ENCODE assay signal across 1 cellular context in the genomic region with DNA sequence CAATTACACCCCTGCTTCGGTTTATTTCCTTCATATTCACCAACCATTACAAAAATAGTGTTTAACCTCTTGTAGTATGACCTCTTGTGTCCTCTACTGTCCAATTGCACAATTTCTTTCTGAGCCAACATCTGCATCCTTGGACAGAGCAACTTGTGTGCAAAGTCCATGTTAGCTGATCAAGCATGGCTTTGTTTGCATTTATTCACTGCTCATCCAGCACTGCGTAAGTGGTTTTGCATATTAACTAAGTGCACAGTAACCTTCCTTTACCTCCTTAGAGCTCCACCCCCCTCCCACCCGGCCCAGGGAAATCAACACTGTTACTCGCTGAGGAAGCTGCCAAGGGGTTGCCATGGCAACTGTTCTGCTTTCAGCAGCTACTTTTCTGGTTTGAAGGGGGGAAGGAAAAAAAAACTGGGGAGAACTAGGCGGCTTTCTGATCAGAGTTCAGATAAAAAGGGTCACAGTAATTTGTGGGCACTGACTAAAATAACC.
A peak's percentile ranks its signal among the peaks of the same experiment; 100 is the strongest.
TF ChIP-seq lines count a peak whose summit lies in the region.

No MANE protein-coding gene starts in this region.

TF ChIP-seq in HepG2, 621 proteins besides CTCF, POLR2A, EP300 and RAD21 (continued from another document and continues in another):
- TF ChIP-seq, protein P1, sequence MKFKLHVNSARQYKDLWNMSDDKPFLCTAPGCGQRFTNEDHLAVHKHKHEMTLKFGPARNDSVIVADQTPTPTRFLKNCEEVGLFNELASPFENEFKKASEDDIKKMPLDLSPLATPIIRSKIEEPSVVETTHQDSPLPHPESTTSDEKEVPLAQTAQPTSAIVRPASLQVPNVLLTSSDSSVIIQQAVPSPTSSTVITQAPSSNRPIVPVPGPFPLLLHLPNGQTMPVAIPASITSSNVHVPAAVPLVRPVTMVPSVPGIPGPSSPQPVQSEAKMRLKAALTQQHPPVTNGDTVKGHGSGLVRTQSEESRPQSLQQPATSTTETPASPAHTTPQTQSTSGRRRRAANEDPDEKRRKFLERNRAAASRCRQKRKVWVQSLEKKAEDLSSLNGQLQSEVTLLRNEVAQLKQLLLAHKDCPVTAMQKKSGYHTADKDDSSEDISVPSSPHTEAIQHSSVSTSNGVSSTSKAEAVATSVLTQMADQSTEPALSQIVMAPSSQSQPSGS (CRISPR knock-in tag; IDR thresholded peaks at IDR 0.05): peak; percentile 67
- TF ChIP-seq ARID5B (CRISPR knock-in tag; IDR thresholded peaks at IDR 0.05) (peak; percentile 97), NR2F2 (IDR thresholded peaks at IDR 0.05; ENCODE audit: borderline replicate concordance, low read depth) (peak; percentile 55), PHF21A (CRISPR knock-in tag; IDR thresholded peaks at IDR 0.05) (no peak), SP140L (CRISPR knock-in tag; IDR thresholded peaks at IDR 0.05; ENCODE audit: borderline replicate concordance) (no peak), RNF2 (conservative IDR thresholded peaks at IDR 0.05; ENCODE audit: low read depth) (no peak), KDM6A (CRISPR knock-in tag; IDR thresholded peaks at IDR 0.05; ENCODE audit: low read depth) (peak; percentile 50; the same call in 1 of the 2 replicates), NFE2 (CRISPR knock-in tag; IDR thresholded peaks at IDR 0.05) (no peak), TGIF2 (CRISPR knock-in tag; IDR thresholded peaks at IDR 0.05) (no peak), PHF20 (CRISPR knock-in tag; IDR thresholded peaks at IDR 0.05) (no peak), DPF2 (CRISPR knock-in tag; IDR thresholded peaks at IDR 0.05; ENCODE audit: borderline replicate concordance, low read depth) (peak; percentile 85), ONECUT2 (CRISPR knock-in tag; IDR thresholded peaks at IDR 0.05) (0 out of 2 replicates have a peak, but pooled peaks have one; percentile 15), GZF1 (CRISPR knock-in tag; IDR thresholded peaks at IDR 0.05) (no peak), ISX (CRISPR knock-in tag; conservative IDR thresholded peaks at IDR 0.05) (no peak), ZSCAN30 (CRISPR knock-in tag; IDR thresholded peaks at IDR 0.05) (no peak), ZMYM2 (CRISPR knock-in tag; IDR thresholded peaks at IDR 0.05) (peak; percentile 73; the same call in 1 of the 2 replicates), ASH2L (IDR thresholded peaks at IDR 0.05; ENCODE audit: insufficient read length, low read depth, low read length) (peak; percentile 47), PHB2 (IDR thresholded peaks at IDR 0.05; ENCODE audit: partially characterized antibody) (no peak), KLF13 (CRISPR knock-in tag; IDR thresholded peaks at IDR 0.05) (no peak), SETDB1 (CRISPR knock-in tag; IDR thresholded peaks at IDR 0.05; ENCODE audit: borderline replicate concordance) (no peak), ATM (IDR thresholded peaks at IDR 0.05; ENCODE audit: borderline replicate concordance) (no peak), MAFF (IDR thresholded peaks at IDR 0.05; ENCODE audit: low read depth, low read length) (peak; percentile 33; the same call in 1 of the 2 replicates), SAP130 (CRISPR knock-in tag; IDR thresholded peaks at IDR 0.05; ENCODE audit: low read depth) (peak; percentile 61; the same call in 1 of the 2 replicates), SP1 (IDR thresholded peaks at IDR 0.05) (no peak), SP1 (CRISPR knock-in tag; IDR thresholded peaks at IDR 0.05) (no peak), HCFC1 (IDR thresholded peaks at IDR 0.05; ENCODE audit: low read depth, low read length) (no peak), ZNF136 (CRISPR knock-in tag; IDR thresholded peaks at IDR 0.05; ENCODE audit: low read depth) (no peak), KDM1A (CRISPR knock-in tag; IDR thresholded peaks at IDR 0.05) (peak; percentile 85; the same call in 1 of the 2 replicates), ZNF879 (CRISPR knock-in tag; IDR thresholded peaks at IDR 0.05) (no peak), ZBTB14 (CRISPR knock-in tag; IDR thresholded peaks at IDR 0.05) (no peak), ZBTB1 (CRISPR knock-in tag; IDR thresholded peaks at IDR 0.05; ENCODE audit: borderline replicate concordance) (no peak), RELA (CRISPR knock-in tag; IDR thresholded peaks at IDR 0.05) (no peak), CEBPB (IDR thresholded peaks at IDR 0.05; ENCODE audit: borderline replicate concordance, low read depth, low read length) (peak; percentile 98), ZSCAN9 (CRISPR knock-in tag; IDR thresholded peaks at IDR 0.05; ENCODE audit: borderline replicate concordance) (0 out of 2 replicates have a peak, but pooled peaks have one; percentile 30), ZNF619 (CRISPR knock-in tag; IDR thresholded peaks at IDR 0.05) (no peak), KAT8 (CRISPR knock-in tag; IDR thresholded peaks at IDR 0.05) (peak; percentile 43; the same call in 1 of the 2 replicates), ZFP41 (CRISPR knock-in tag; IDR thresholded peaks at IDR 0.05; ENCODE audit: borderline replicate concordance) (no peak), ZNF292 (CRISPR knock-in tag; IDR thresholded peaks at IDR 0.05; ENCODE audit: borderline replicate concordance, low read depth) (no peak), SIX1 (CRISPR knock-in tag; IDR thresholded peaks at IDR 0.05; ENCODE audit: borderline replicate concordance) (peak; percentile 32; the same call in 1 of the 2 replicates), TCF7L2 (IDR thresholded peaks at IDR 0.05; ENCODE audit: low read depth, low read length) (no peak), DNMT3B (CRISPR knock-in tag; conservative IDR thresholded peaks at IDR 0.05) (no peak), PPARG (CRISPR knock-in tag; conservative IDR thresholded peaks at IDR 0.05) (peak; percentile 53; the same call in 1 of the 2 replicates), ZBTB21 (CRISPR knock-in tag; IDR thresholded peaks at IDR 0.05) (no peak), ZNF326 (CRISPR knock-in tag; IDR thresholded peaks at IDR 0.05; ENCODE audit: borderline replicate concordance) (no peak), PITX1 (CRISPR knock-in tag; IDR thresholded peaks at IDR 0.05) (no peak)
- TF ChIP-seq, protein P2, sequence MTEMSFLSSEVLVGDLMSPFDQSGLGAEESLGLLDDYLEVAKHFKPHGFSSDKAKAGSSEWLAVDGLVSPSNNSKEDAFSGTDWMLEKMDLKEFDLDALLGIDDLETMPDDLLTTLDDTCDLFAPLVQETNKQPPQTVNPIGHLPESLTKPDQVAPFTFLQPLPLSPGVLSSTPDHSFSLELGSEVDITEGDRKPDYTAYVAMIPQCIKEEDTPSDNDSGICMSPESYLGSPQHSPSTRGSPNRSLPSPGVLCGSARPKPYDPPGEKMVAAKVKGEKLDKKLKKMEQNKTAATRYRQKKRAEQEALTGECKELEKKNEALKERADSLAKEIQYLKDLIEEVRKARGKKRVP (CRISPR knock-in tag; IDR thresholded peaks at IDR 0.05): peak in 1 of 2 experiments; percentile 85; a peak in 2 of 4 replicates
- TF ChIP-seq, protein P3, sequence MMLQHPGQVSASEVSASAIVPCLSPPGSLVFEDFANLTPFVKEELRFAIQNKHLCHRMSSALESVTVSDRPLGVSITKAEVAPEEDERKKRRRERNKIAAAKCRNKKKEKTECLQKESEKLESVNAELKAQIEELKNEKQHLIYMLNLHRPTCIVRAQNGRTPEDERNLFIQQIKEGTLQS (CRISPR knock-in tag; IDR thresholded peaks at IDR 0.05): 0 out of 2 replicates have a peak, but pooled peaks have one; percentile 16
- TF ChIP-seq, protein P4, sequence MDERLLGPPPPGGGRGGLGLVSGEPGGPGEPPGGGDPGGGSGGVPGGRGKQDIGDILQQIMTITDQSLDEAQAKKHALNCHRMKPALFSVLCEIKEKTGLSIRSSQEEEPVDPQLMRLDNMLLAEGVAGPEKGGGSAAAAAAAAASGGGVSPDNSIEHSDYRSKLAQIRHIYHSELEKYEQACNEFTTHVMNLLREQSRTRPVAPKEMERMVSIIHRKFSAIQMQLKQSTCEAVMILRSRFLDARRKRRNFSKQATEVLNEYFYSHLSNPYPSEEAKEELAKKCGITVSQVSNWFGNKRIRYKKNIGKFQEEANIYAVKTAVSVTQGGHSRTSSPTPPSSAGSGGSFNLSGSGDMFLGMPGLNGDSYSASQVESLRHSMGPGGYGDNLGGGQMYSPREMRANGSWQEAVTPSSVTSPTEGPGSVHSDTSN (CRISPR knock-in tag; IDR thresholded peaks at IDR 0.05): no peak
- TF ChIP-seq, protein P5, sequence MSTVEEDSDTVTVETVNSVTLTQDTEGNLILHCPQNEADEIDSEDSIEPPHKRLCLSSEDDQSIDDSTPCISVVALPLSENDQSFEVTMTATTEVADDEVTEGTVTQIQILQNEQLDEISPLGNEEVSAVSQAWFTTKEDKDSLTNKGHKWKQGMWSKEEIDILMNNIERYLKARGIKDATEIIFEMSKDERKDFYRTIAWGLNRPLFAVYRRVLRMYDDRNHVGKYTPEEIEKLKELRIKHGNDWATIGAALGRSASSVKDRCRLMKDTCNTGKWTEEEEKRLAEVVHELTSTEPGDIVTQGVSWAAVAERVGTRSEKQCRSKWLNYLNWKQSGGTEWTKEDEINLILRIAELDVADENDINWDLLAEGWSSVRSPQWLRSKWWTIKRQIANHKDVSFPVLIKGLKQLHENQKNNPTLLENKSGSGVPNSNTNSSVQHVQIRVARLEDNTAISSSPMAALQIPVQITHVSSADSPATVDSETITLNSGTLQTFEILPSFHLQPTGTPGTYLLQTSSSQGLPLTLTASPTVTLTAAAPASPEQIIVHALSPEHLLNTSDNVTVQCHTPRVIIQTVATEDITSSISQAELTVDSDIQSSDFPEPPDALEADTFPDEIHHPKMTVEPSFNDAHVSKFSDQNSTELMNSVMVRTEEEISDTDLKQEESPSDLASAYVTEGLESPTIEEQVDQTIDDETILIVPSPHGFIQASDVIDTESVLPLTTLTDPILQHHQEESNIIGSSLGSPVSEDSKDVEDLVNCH (CRISPR knock-in tag; IDR thresholded peaks at IDR 0.05): no peak
- TF ChIP-seq, protein P6, sequence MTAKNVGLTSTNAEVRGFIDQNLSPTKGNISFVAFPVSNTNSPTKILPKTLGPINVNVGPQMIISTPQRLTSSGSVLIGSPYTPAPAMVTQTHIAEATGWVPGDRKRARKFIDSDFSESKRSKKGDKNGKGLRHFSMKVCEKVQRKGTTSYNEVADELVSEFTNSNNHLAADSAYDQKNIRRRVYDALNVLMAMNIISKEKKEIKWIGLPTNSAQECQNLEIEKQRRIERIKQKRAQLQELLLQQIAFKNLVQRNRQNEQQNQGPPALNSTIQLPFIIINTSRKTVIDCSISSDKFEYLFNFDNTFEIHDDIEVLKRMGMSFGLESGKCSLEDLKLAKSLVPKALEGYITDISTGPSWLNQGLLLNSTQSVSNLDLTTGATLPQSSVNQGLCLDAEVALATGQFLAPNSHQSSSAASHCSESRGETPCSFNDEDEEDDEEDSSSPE (CRISPR knock-in tag; IDR thresholded peaks at IDR 0.05): no peak
- TF ChIP-seq, protein P7, sequence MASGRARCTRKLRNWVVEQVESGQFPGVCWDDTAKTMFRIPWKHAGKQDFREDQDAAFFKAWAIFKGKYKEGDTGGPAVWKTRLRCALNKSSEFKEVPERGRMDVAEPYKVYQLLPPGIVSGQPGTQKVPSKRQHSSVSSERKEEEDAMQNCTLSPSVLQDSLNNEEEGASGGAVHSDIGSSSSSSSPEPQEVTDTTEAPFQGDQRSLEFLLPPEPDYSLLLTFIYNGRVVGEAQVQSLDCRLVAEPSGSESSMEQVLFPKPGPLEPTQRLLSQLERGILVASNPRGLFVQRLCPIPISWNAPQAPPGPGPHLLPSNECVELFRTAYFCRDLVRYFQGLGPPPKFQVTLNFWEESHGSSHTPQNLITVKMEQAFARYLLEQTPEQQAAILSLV (CRISPR knock-in tag; IDR thresholded peaks at IDR 0.05; ENCODE audit: borderline replicate concordance): no peak
- TF ChIP-seq, protein P8, sequence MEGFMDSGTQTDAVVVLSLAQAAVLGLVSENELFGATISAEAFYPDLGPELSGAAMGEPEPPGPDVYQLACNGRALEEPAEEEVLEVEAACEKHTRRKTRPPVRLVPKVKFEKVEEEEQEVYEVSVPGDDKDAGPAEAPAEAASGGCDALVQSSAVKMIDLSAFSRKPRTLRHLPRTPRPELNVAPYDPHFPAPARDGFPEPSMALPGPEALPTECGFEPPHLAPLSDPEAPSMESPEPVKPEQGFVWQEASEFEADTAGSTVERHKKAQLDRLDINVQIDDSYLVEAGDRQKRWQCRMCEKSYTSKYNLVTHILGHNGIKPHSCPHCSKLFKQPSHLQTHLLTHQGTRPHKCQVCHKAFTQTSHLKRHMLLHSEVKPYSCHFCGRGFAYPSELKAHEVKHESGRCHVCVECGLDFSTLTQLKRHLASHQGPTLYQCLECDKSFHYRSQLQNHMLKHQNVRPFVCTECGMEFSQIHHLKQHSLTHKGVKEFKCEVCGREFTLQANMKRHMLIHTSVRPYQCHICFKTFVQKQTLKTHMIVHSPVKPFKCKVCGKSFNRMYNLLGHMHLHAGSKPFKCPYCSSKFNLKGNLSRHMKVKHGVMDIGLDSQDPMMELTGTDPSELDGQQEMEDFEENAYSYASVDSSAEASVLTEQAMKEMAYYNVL (CRISPR knock-in tag; IDR thresholded peaks at IDR 0.05; ENCODE audit: borderline replicate concordance): no peak
